In the genomic region with DNA sequence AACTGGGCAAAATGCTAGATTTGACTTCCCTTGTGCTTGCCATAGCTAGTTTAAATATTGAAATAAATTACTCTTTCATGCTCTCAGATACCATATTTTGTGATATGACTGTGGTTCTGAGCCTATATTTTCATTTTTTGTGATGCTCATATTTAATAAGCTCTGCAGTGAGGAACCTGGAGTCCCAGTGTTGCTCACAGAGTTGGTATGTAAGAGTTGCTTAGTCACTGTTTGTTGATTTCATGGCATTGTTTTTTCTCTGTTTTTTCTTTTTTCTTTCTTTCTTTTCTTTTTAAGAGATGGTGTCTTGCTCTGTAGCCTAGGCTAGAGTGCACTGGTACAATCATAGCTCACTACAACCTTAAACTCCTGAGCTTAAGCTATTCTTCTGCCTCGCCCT, we compare ENCODE assay signal across 29 cellular contexts.
DNase-seq lines count a peak whose midpoint lies in the region; ATAC-seq and TF ChIP-seq lines count a peak whose summit lies in the region.
"Had no signal": no experiment of that assay in that cellular context is flagged by ENCODE, and none has a peak within 500 bp of the region (broad histone marks: within the 10 kb centered on the region; RNA-seq: fewer than 3 reads in every experiment).

No MANE protein-coding gene starts in this region.

- peak overlapping the region; percentile 70 for H3K27ac Mint-ChIP-seq in HFFc6
- H3K27ac Mint-ChIP-seq: activated CD4-positive, alpha-beta memory T cell treated with anti-CD3 and anti-CD28 coated beads, Interleukin-2, amount 10 ng/mL, durations not matched to agents 7 days and 5 days; dendritic cell treated with granulocyte-macrophage colony-stimulating factor and Interleukin-4, amounts not matched to agents 40 ng/mL and 50 ng/mL, for 4 days; neural progenitor cell; WTC11 had no signal

- no peak for ATAC-seq in HG03095 (IDR thresholded peaks at IDR 0.05; ENCODE audit: unreplicated experiment)
- no peak for ATAC-seq in HG03354 (IDR thresholded peaks at IDR 0.05; ENCODE audit: poor library complexity, severe bottlenecking, unreplicated experiment)
- ATAC-seq: gastrocnemius medialis, mucosa of descending colon, psoas muscle, SK-N-SH treated with all-trans-retinoic acid at 6 μM for 48 hours, WTC11 had no signal

- H3K27me3 ChIP-seq in dorsolateral prefrontal cortex, result no peaks in the 10 kb centered on the region
- H3K27me3 ChIP-seq: gastrocnemius medialis, neural progenitor cell had no signal

- H3K4me3 ChIP-seq in choroid plexus epithelial cell (ENCODE audit: low read depth, low read length) (no peak overlapping the region), dorsolateral prefrontal cortex (no peak overlapping the region)
- H3K4me3 ChIP-seq: gastrocnemius medialis, mucosa of descending colon, neural progenitor cell, psoas muscle, skin epidermis had no signal

- no peaks in the 10 kb centered on the region for H3K36me3 Mint-ChIP-seq in HFFc6 (ENCODE audit: low read depth)
- H3K36me3 Mint-ChIP-seq: neural progenitor cell had no signal

- peaks cover 18% of the 10 kb centered on the region for H3K4me1 Mint-ChIP-seq in HFFc6 (ENCODE audit: low read depth)
- H3K4me1 Mint-ChIP-seq: activated CD4-positive, alpha-beta memory T cell treated with anti-CD3 and anti-CD28 coated beads, Interleukin-2, amount 10 ng/mL, durations not matched to agents 7 days and 5 days; neural progenitor cell; WTC11 had no signal

- H3K4me3 Mint-ChIP-seq in HFFc6, result peak overlapping the region; percentile 25; the same call in 1 of the 2 replicates
- H3K4me3 Mint-ChIP-seq: activated CD4-positive, alpha-beta memory T cell treated with anti-CD3 and anti-CD28 coated beads, Interleukin-2, amount 10 ng/mL, durations not matched to agents 7 days and 5 days; dendritic cell treated with granulocyte-macrophage colony-stimulating factor and Interleukin-4, amounts not matched to agents 40 ng/mL and 50 ng/mL, for 4 days; neural progenitor cell; WTC11 had no signal

- intact Hi-C loops in dorsolateral prefrontal cortex (cut with DNase I), result no loop called here

- DNase-seq in A172 (ENCODE audit: low spot score) (peak; percentile 27), HFFc6 (peak; percentile 9), choroid plexus epithelial cell (ENCODE audit: low read depth) (peak; percentile 59), myocyte (ENCODE audit: low read depth) (peak; percentile 12), DMS114 treated with DMSO at 0.1 percent for 48 hours (lab: John Stamatoyannopoulos, UW; ENCODE audit: unreplicated experiment) (no peak), dorsolateral prefrontal cortex (no peak)
- DNase-seq: 8988T; activated CD4-positive, alpha-beta memory T cell treated with anti-CD3 and anti-CD28 coated beads, Interleukin-2, amount 10 ng/mL, durations not matched to agents 7 days and 5 days; activated gamma-delta T cell; activated T-cell treated with anti-CD3 and anti-CD28 coated beads for 4 hours; Caco-2; gastrocnemius medialis; H7; hypothalamus; KG1; mucosa of descending colon; NCI-H146; NCI-H524; psoas muscle; stimulated activated CD4-positive, alpha-beta T cell treated with anti-CD3 and anti-CD28 coated beads, Interleukin-2, amount 100 ng/mL, for 48 hours; stimulated activated naive CD4-positive, alpha-beta T cell had no signal

- no peaks in the 10 kb centered on the region for H3K9me3 Mint-ChIP-seq in HFFc6
- H3K9me3 Mint-ChIP-seq: dendritic cell treated with granulocyte-macrophage colony-stimulating factor and Interleukin-4, amounts not matched to agents 40 ng/mL and 50 ng/mL, for 4 days; neural progenitor cell had no signal

- H3K27ac ChIP-seq in dorsolateral prefrontal cortex, result no peak overlapping the region
- H3K27ac ChIP-seq: gastrocnemius medialis, neural progenitor cell, psoas muscle, RWPE1, skin epidermis had no signal

- H3K27me3 Mint-ChIP-seq in HFFc6 (ENCODE audit: insufficient read depth), result no peaks in the 10 kb centered on the region
- H3K27me3 Mint-ChIP-seq: activated CD4-positive, alpha-beta memory T cell treated with anti-CD3 and anti-CD28 coated beads, Interleukin-2, amount 10 ng/mL, durations not matched to agents 7 days and 5 days; dendritic cell treated with granulocyte-macrophage colony-stimulating factor and Interleukin-4, amounts not matched to agents 40 ng/mL and 50 ng/mL, for 4 days had no signal

- TF ChIP-seq CTCF in HFFc6 (IDR thresholded peaks at IDR 0.05), result no peak
- no peak for TF ChIP-seq CTCF in choroid plexus epithelial cell (conservative IDR thresholded peaks at IDR 0.05; ENCODE audit: low read depth, low read length)
- TF ChIP-seq CTCF in dorsolateral prefrontal cortex (IDR thresholded peaks at IDR 0.05 in 54 of 56, conservative IDR thresholded peaks at IDR 0.05 in 2 of 56; ENCODE audit: low read depth in 1 of 56, partially characterized antibody in 56 of 56), result no peak

Comparison
In these comparisons a context has a peak if more than half of its experiments do, and no peak if none do; other contexts are left out.
1. DNase-seq: peak in A172 (single experiment), HFFc6 (single experiment), choroid plexus epithelial cell (single experiment) and myocyte (single experiment); none in DMS114 treated with DMSO at 0.1 percent for 48 hours (single experiment) and dorsolateral prefrontal cortex (0 of 10).